8 cellular contexts compared by ENCODE assay signal in genomic region chr5:180353963-180354574, GRCh38. TPM values are rescaled to one million over a fixed set of nuclear protein-coding genes. Genes with fewer than 3 reads are reported as not detected.
DNase-seq lines count a peak whose midpoint lies in the region; ATAC-seq and TF ChIP-seq lines count a peak whose summit lies in the region.

No MANE protein-coding gene starts in this region.

- no peak for TF ChIP-seq CTCF in cardiac muscle cell (IDR thresholded peaks at IDR 0.05; ENCODE audit: low read depth, low read length)
- TF ChIP-seq CTCF in dorsolateral prefrontal cortex (IDR thresholded peaks at IDR 0.05 in 54 of 56, conservative IDR thresholded peaks at IDR 0.05 in 2 of 56; ENCODE audit: low read depth in 1 of 56, partially characterized antibody in 56 of 56) = no peak
- TF ChIP-seq CTCF in vagina (IDR thresholded peaks at IDR 0.05) = no peak

- TF ChIP-seq POLR2A in vagina (IDR thresholded peaks at IDR 0.05) = no peak

- H3K9me3 ChIP-seq in cardiac muscle cell (ENCODE audit: low read depth) = no peaks in the 10 kb centered on the region
- no peaks in the 10 kb centered on the region for H3K9me3 ChIP-seq in vagina

- H3K27me3 ChIP-seq in cardiac muscle cell = peaks cover 10% of the 10 kb centered on the region
- H3K27me3 ChIP-seq in dorsolateral prefrontal cortex = no peaks in the 10 kb centered on the region
- H3K27me3 ChIP-seq in vagina = no peaks in the 10 kb centered on the region

- H3K36me3 Mint-ChIP-seq in naive B cell = peaks cover 0 to 7% of the 10 kb centered on the region in 2 donors

- H3K9me3 Mint-ChIP-seq in naive B cell = peaks cover 0 to 5% (median 0%) of the 10 kb centered on the region in 7 donors

- no peak overlapping the region for H3K27ac ChIP-seq in cardiac muscle cell
- peak overlapping the region in 23 of 59 donors; percentile 15 to 79 (median 48) for H3K27ac ChIP-seq in dorsolateral prefrontal cortex
- peak overlapping the region; percentile 78 for H3K27ac ChIP-seq in vagina

- peaks cover 42 to 77% (median 61%) of the 10 kb centered on the region in 3 donors for H3K27me3 Mint-ChIP-seq in naive B cell

- peak overlapping the region; percentile 65 to 89 (median 82) for H3K4me3 Mint-ChIP-seq in naive B cell

- no peak for ATAC-seq in left ventricle myocardium superior
- ATAC-seq in naive B cell (ENCODE audit: low read depth in 2 of 2) = no peak
- ATAC-seq in HG03439 (IDR thresholded peaks at IDR 0.05; ENCODE audit: unreplicated experiment) = no peak
- no peak for ATAC-seq in GM19328 (IDR thresholded peaks at IDR 0.05; ENCODE audit: unreplicated experiment)
- ATAC-seq in HG03354 (IDR thresholded peaks at IDR 0.05; ENCODE audit: poor library complexity, severe bottlenecking, unreplicated experiment) = no peak

- intact Hi-C loops in left ventricle myocardium superior (cut with micrococcal nuclease) (no loop called here), dorsolateral prefrontal cortex (cut with DNase I) (loop anchor here in 1 of 2 donors (2.0 kb wide), 1 partner anchor 13 kb away; no protein-coding TSS in a partner anchor), vagina (cut with DNase I) (no loop called here)

- no peak overlapping the region for H3K27ac Mint-ChIP-seq in naive B cell

- DNase-seq in cardiac muscle cell (ENCODE audit: low read depth in 1 of 2, low spot score in 1 of 2) (peak in 1 of 2 donors; percentile 25), left ventricle myocardium superior (no peak), dorsolateral prefrontal cortex (no peak), naive B cell (no peak), vagina (ENCODE audit: extremely low spot score in 2 of 2) (no peak)

- peaks cover 25% of the 10 kb centered on the region for H3K4me1 ChIP-seq in cardiac muscle cell (ENCODE audit: low read depth)
- H3K4me1 ChIP-seq in vagina = peaks cover 22% of the 10 kb centered on the region

- H3K4me3 ChIP-seq in cardiac muscle cell (peak overlapping the region; percentile 89), dorsolateral prefrontal cortex (peak overlapping the region; percentile 48 to 98 (median 86)), vagina (peak overlapping the region; percentile 58 to 97)

- H3K4me1 Mint-ChIP-seq in naive B cell = peaks cover 8 to 9% (median 9%) of the 10 kb centered on the region in 3 donors

- H3K36me3 ChIP-seq in cardiac muscle cell (no peaks in the 10 kb centered on the region), vagina (no peaks in the 10 kb centered on the region)

RNA-seq across cellular contexts. Expression of gene GFPT2, which starts 0.9 kb away (rescaled TPM):
- total RNA-seq in cardiac muscle cell (36.0 and 37.7 TPM in 2 replicates), left ventricle myocardium superior (15.3 TPM), dorsolateral prefrontal cortex (10 to 100 TPM; 19.3 to 78.0 (median 32.5) TPM), vagina (47.9 TPM)
- polyA plus RNA-seq in cardiac muscle cell (39.8 and 64.5 TPM in 2 replicates), naive B cell (ENCODE audit: low read depth in 6 of 6) (under 1 TPM in 2 of 6 donors, not detected in 4; 0.08 to 0.10 TPM)
